ENCODE assay signal across 1 cellular context in the genomic region with DNA sequence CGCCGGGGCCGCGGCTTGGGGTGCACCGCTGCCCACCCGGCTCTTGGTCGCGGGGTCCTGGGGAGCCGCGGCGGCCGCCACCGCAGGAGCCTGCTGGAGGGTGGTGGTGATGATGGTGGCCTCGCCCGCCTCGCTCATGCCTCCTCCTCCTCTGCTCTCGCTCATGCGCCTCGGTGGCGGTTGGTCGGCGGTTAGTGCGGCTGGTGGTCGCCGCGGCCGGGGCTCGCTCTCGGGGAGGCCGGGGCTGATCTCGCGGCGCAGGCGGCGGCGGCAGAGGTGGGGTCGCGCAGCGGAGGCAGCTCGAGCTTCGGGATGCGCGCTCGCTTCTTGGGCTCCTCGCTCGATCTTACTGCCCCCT.
TF ChIP-seq lines count a peak whose summit lies in the region.

No MANE protein-coding gene starts in this region.

TF ChIP-seq in IMR-90, 13 proteins besides CTCF, POLR2A, EP300 and RAD21 (continued from another document):
- TF ChIP-seq, protein P1, sequence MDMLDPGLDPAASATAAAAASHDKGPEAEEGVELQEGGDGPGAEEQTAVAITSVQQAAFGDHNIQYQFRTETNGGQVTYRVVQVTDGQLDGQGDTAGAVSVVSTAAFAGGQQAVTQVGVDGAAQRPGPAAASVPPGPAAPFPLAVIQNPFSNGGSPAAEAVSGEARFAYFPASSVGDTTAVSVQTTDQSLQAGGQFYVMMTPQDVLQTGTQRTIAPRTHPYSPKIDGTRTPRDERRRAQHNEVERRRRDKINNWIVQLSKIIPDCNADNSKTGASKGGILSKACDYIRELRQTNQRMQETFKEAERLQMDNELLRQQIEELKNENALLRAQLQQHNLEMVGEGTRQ (IDR thresholded peaks at IDR 0.05; ENCODE audit: low read depth, low read length): no peak
- TF ChIP-seq, protein P2, sequence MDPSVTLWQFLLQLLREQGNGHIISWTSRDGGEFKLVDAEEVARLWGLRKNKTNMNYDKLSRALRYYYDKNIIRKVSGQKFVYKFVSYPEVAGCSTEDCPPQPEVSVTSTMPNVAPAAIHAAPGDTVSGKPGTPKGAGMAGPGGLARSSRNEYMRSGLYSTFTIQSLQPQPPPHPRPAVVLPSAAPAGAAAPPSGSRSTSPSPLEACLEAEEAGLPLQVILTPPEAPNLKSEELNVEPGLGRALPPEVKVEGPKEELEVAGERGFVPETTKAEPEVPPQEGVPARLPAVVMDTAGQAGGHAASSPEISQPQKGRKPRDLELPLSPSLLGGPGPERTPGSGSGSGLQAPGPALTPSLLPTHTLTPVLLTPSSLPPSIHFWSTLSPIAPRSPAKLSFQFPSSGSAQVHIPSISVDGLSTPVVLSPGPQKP (IDR thresholded peaks at IDR 0.05; ENCODE audit: borderline replicate concordance, low read depth, low read length): no peak
- TF ChIP-seq CEBPB (IDR thresholded peaks at IDR 0.05; ENCODE audit: low read depth, low read length): no peak
- no peak for TF ChIP-seq NFE2L2 (IDR thresholded peaks at IDR 0.05; ENCODE audit: low read depth, low read length)
- no peak for TF ChIP-seq BHLHE40 (IDR thresholded peaks at IDR 0.05; ENCODE audit: low read depth, low read length)
